Comparison of ENCODE assay signal across 12 cellular contexts in the genomic region with DNA sequence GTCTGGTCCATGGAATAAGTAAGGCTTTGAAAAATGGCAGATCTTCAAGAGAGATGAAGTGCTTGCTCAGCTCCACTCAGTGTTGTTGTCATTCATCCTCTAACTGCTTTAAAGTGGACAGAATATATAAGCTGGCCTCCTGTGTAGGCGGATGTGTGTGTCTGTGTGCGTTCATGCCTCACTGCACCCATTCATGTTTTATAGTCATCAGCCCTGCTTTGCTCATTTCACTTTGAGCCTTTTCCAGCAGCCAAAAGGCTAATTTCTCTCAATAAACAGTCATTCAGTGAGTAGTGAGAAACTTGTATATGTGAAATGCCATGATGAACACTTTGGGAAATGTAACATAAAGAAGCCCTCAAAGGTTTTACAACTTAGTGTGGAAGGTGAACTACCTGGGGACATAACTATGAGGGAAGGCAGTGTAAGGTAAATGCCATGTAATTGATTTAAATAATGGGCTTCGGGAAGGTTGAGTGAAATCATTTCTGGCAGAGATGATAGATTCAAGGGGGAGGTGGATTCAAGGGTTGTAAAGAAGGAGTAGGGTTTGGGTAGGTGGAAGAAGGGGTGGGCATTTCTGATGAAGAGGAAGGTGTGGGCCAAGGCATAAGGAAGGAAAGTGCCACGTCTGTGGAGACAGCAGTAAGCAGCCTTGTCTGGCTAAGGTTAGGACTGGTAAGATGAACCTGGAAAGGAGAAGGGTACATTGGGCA. TPM values are rescaled to one million over a fixed set of nuclear protein-coding genes. Genes with fewer than 3 reads are reported as not detected.
DNase-seq lines count a peak whose midpoint lies in the region; ATAC-seq and TF ChIP-seq lines count a peak whose summit lies in the region.
"Had no signal": no experiment of that assay in that cellular context is flagged by ENCODE, and none has a peak within 500 bp of the region (broad histone marks: within the 10 kb centered on the region; RNA-seq: fewer than 3 reads in every experiment).

No MANE protein-coding gene starts in this region.

- no peak overlapping the region for H3K27ac Mint-ChIP-seq in T-helper 2 cell treated with Interferon-gamma antibody and Interleukin-4, amounts not matched to agents 5 μg/mL and 100 μg/mL, for 36 hours
- H3K27ac Mint-ChIP-seq: dendritic cell treated with granulocyte-macrophage colony-stimulating factor and Interleukin-4, amounts not matched to agents 40 ng/mL and 50 ng/mL, for 4 days; naive thymus-derived CD4-positive, alpha-beta T cell had no signal

- ATAC-seq in GM18858 (IDR thresholded peaks at IDR 0.05; ENCODE audit: unreplicated experiment) = peak; percentile 99
- ATAC-seq in HG02763 (IDR thresholded peaks at IDR 0.05; ENCODE audit: unreplicated experiment) = peak; percentile 94
- ATAC-seq in left ventricle myocardium superior = no peak
- ATAC-seq: naive thymus-derived CD4-positive, alpha-beta T cell had no signal

- no peaks in the 10 kb centered on the region for H3K36me3 ChIP-seq in kidney epithelial cell (ENCODE audit: control insufficient read depth, insufficient read depth, low read length)

- no peaks in the 10 kb centered on the region for H3K36me3 Mint-ChIP-seq in T-helper 2 cell treated with Interferon-gamma antibody and Interleukin-4, amounts not matched to agents 5 μg/mL and 100 μg/mL, for 36 hours (ENCODE audit: low read depth)

- TF ChIP-seq CTCF in kidney epithelial cell (IDR thresholded peaks at IDR 0.05; ENCODE audit: insufficient read depth, low read length, poor library complexity, severe bottlenecking) = no peak

- H3K27me3 Mint-ChIP-seq in T-helper 2 cell treated with Interferon-gamma antibody and Interleukin-4, amounts not matched to agents 5 μg/mL and 100 μg/mL, for 36 hours (ENCODE audit: low read depth) = no peaks in the 10 kb centered on the region

- H3K4me3 Mint-ChIP-seq in T-helper 2 cell treated with Interferon-gamma antibody and Interleukin-4, amounts not matched to agents 5 μg/mL and 100 μg/mL, for 36 hours = no peak overlapping the region
- H3K4me3 Mint-ChIP-seq: dendritic cell treated with granulocyte-macrophage colony-stimulating factor and Interleukin-4, amounts not matched to agents 40 ng/mL and 50 ng/mL, for 4 days; naive thymus-derived CD4-positive, alpha-beta T cell had no signal

- DNase-seq in NCI-H1436 treated with DMSO at 0.1 percent for 48 hours (lab: John Stamatoyannopoulos, UW) (peak; percentile 46), kidney epithelial cell (ENCODE audit: low read depth) (peak; percentile 29), CD1c-positive myeloid dendritic cell (ENCODE audit: extremely low spot score) (no peak), superior temporal gyrus (ENCODE audit: extremely low spot score) (no peak), left ventricle myocardium superior (no peak)
- no peak for DNase-seq in T-helper 2 cell treated with Interferon-gamma antibody and Interleukin-4, amounts not matched to agents 5 μg/mL and 100 μg/mL, for 36 hours (ENCODE audit: low spot score)
- DNase-seq: naive thymus-derived CD4-positive, alpha-beta T cell; SK-N-SH had no signal

- H3K27me3 ChIP-seq in kidney epithelial cell (ENCODE audit: control insufficient read depth, insufficient read depth, low read length) = no peaks in the 10 kb centered on the region
- H3K27me3 ChIP-seq: tibial nerve had no signal

- no peaks in the 10 kb centered on the region for H3K9me3 Mint-ChIP-seq in T-helper 2 cell treated with Interferon-gamma antibody and Interleukin-4, amounts not matched to agents 5 μg/mL and 100 μg/mL, for 36 hours

- intact Hi-C loops in left ventricle myocardium superior (cut with micrococcal nuclease) = no loop called here

- H3K4me3 ChIP-seq in kidney epithelial cell (ENCODE audit: low read depth, low read length) = no peak overlapping the region
- H3K4me3 ChIP-seq: tibial nerve had no signal

- no peaks in the 10 kb centered on the region for H3K4me1 Mint-ChIP-seq in T-helper 2 cell treated with Interferon-gamma antibody and Interleukin-4, amounts not matched to agents 5 μg/mL and 100 μg/mL, for 36 hours (ENCODE audit: low read depth)
- H3K4me1 Mint-ChIP-seq: naive thymus-derived CD4-positive, alpha-beta T cell had no signal

RNA-seq across cellular contexts. Expression of gene TTC23L, which starts 15.7 kb away (rescaled TPM):
- total RNA-seq in kidney epithelial cell (under 0.01 and 2.1 TPM in 2 replicates), left ventricle myocardium superior (not detected)

Comparison
In these comparisons a context has a peak if more than half of its experiments do, and no peak if none do; other contexts are left out.
1. DNase-seq: peak in NCI-H1436 treated with DMSO at 0.1 percent for 48 hours (single experiment) and kidney epithelial cell (single experiment); none in T-helper 2 cell treated with Interferon-gamma antibody and Interleukin-4, amounts not matched to agents 5 μg/mL and 100 μg/mL, for 36 hours (single experiment), CD1c-positive myeloid dendritic cell (single experiment), superior temporal gyrus (single experiment) and left ventricle myocardium superior (single experiment).